Comparison of ENCODE assay signal across 29 cellular contexts in genomic region chr14:29054119-29054518, GRCh38.
"Had no signal": no experiment of that assay in that cellular context is flagged by ENCODE, and none has a peak within 500 bp of the region (broad histone marks: within the 10 kb centered on the region; RNA-seq: fewer than 3 reads in every experiment).

No MANE protein-coding gene starts in this region.

- H3K4me3 ChIP-seq: gastroesophageal sphincter, right lobe of liver, stomach, suprapubic skin, transverse colon had no signal

- H3K36me3 Mint-ChIP-seq: activated CD8-positive, alpha-beta memory T cell treated with anti-CD3 and anti-CD28 coated beads, Interleukin-2, amount 10 ng/mL, durations not matched to agents 7 days and 5 days; activated naive CD4-positive, alpha-beta T cell treated with anti-CD3 and anti-CD28 coated beads, Interleukin-2, amount 50 U/mL, for 24 hours; memory B cell; natural killer cell treated with Interleukin-12 subunit alpha and Interleukin-12 subunit beta and Interleukin-15 and Interleukin-18, amount 100 ng/mL, for 72 hours; stimulated activated memory B cell treated with anti-CD40 and anti-IgM and Interleukin-4, amounts not matched to agents 10 μg/mL and 1 μg/mL and 100 μg/mL, for 72 hours had no signal

- H3K27me3 Mint-ChIP-seq: activated CD4-positive, alpha-beta T cell treated with anti-CD3 and anti-CD28 coated beads, Interleukin-2, amount 10 ng/mL, durations not matched to agents 7 days and 5 days; activated CD8-positive, alpha-beta memory T cell treated with anti-CD3 and anti-CD28 coated beads, Interleukin-2, amount 10 ng/mL, durations not matched to agents 7 days and 5 days; activated CD8-positive, alpha-beta T cell treated with anti-CD3 and anti-CD28 coated beads for 36 hours; activated naive CD4-positive, alpha-beta T cell treated with anti-CD3 and anti-CD28 coated beads, Interleukin-2, amount 50 U/mL, for 24 hours; memory B cell; natural killer cell treated with Interleukin-12 subunit alpha and Interleukin-12 subunit beta and Interleukin-15 and Interleukin-18, amount 100 ng/mL, for 72 hours; stimulated activated memory B cell treated with anti-CD40 and anti-IgM and Interleukin-4, amounts not matched to agents 10 μg/mL and 1 μg/mL and 100 μg/mL, for 72 hours had no signal

- H3K4me1 Mint-ChIP-seq: activated CD4-positive, alpha-beta T cell treated with anti-CD3 and anti-CD28 coated beads, Interleukin-2, amount 10 ng/mL, durations not matched to agents 7 days and 5 days; activated CD8-positive, alpha-beta memory T cell treated with anti-CD3 and anti-CD28 coated beads, Interleukin-2, amount 10 ng/mL, durations not matched to agents 7 days and 5 days; activated naive CD4-positive, alpha-beta T cell treated with anti-CD3 and anti-CD28 coated beads, Interleukin-2, amount 50 U/mL, for 24 hours; memory B cell; stimulated activated memory B cell treated with anti-CD40 and anti-IgM and Interleukin-4, amounts not matched to agents 10 μg/mL and 1 μg/mL and 100 μg/mL, for 72 hours had no signal

- H3K27ac Mint-ChIP-seq: activated CD4-positive, alpha-beta T cell treated with anti-CD3 and anti-CD28 coated beads, Interleukin-2, amount 10 ng/mL, durations not matched to agents 7 days and 5 days; activated CD8-positive, alpha-beta memory T cell treated with anti-CD3 and anti-CD28 coated beads, Interleukin-2, amount 10 ng/mL, durations not matched to agents 7 days and 5 days; activated CD8-positive, alpha-beta T cell treated with anti-CD3 and anti-CD28 coated beads for 36 hours; activated naive CD4-positive, alpha-beta T cell treated with anti-CD3 and anti-CD28 coated beads, Interleukin-2, amount 50 U/mL, for 24 hours; memory B cell; natural killer cell treated with Interleukin-12 subunit alpha and Interleukin-12 subunit beta and Interleukin-15 and Interleukin-18, amount 100 ng/mL, for 72 hours; stimulated activated memory B cell treated with anti-CD40 and anti-IgM and Interleukin-4, amounts not matched to agents 10 μg/mL and 1 μg/mL and 100 μg/mL, for 72 hours; T-helper 2 cell treated with Interferon-gamma antibody and Interleukin-4, amounts not matched to agents 5 μg/mL and 100 μg/mL, for 36 hours had no signal

- H3K36me3 ChIP-seq: brain microvascular endothelial cell, gastroesophageal sphincter, right lobe of liver, stomach, suprapubic skin, transverse colon had no signal

- H3K4me3 Mint-ChIP-seq: activated CD4-positive, alpha-beta T cell treated with anti-CD3 and anti-CD28 coated beads, Interleukin-2, amount 10 ng/mL, durations not matched to agents 7 days and 5 days; activated CD8-positive, alpha-beta memory T cell treated with anti-CD3 and anti-CD28 coated beads, Interleukin-2, amount 10 ng/mL, durations not matched to agents 7 days and 5 days; activated CD8-positive, alpha-beta T cell treated with anti-CD3 and anti-CD28 coated beads for 36 hours; activated naive CD4-positive, alpha-beta T cell treated with anti-CD3 and anti-CD28 coated beads, Interleukin-2, amount 50 U/mL, for 24 hours; memory B cell; natural killer cell treated with Interleukin-12 subunit alpha and Interleukin-12 subunit beta and Interleukin-15 and Interleukin-18, amount 100 ng/mL, for 72 hours; stimulated activated memory B cell treated with anti-CD40 and anti-IgM and Interleukin-4, amounts not matched to agents 10 μg/mL and 1 μg/mL and 100 μg/mL, for 72 hours; T-helper 2 cell treated with Interferon-gamma antibody and Interleukin-4, amounts not matched to agents 5 μg/mL and 100 μg/mL, for 36 hours had no signal

- ATAC-seq: activated CD8-positive, alpha-beta memory T cell treated with anti-CD3 and anti-CD28 coated beads, Interleukin-2, amount 10 ng/mL, durations not matched to agents 7 days and 5 days; activated CD8-positive, alpha-beta T cell treated with anti-CD3 and anti-CD28 coated beads for 36 hours; gastroesophageal sphincter; left cardiac atrium; natural killer cell treated with Interleukin-12 subunit alpha and Interleukin-12 subunit beta and Interleukin-15 and Interleukin-18, amount 100 ng/mL, for 72 hours; right lobe of liver; stimulated activated memory B cell treated with anti-CD40 and anti-IgM and Interleukin-4, amounts not matched to agents 10 μg/mL and 1 μg/mL and 100 μg/mL, for 72 hours had no signal

- H3K4me1 ChIP-seq: gastroesophageal sphincter, right lobe of liver, stomach, suprapubic skin, transverse colon had no signal

- H3K9me3 Mint-ChIP-seq: activated naive CD4-positive, alpha-beta T cell treated with anti-CD3 and anti-CD28 coated beads, Interleukin-2, amount 50 U/mL, for 24 hours had no signal

- H3K27ac ChIP-seq: brain microvascular endothelial cell, gastroesophageal sphincter, right lobe of liver, stomach, suprapubic skin, transverse colon, VCaP had no signal

- DNase-seq: activated CD4-positive, alpha-beta T cell treated with anti-CD3 and anti-CD28 coated beads, Interleukin-2, amount 10 ng/mL, durations not matched to agents 7 days and 5 days; activated CD4-positive, CD25-positive, alpha-beta regulatory T cell treated with anti-CD3 and anti-CD28 coated beads, Interleukin-2, amount 50 U/mL, for 72 hours; activated CD8-positive, alpha-beta memory T cell treated with anti-CD3 and anti-CD28 coated beads, Interleukin-2, amount 10 ng/mL, durations not matched to agents 7 days and 5 days; activated CD8-positive, alpha-beta T cell treated with anti-CD3 and anti-CD28 coated beads for 36 hours; activated gamma-delta T cell; activated T-cell treated with anti-CD3 and anti-CD28 coated beads for 4 hours; aorta; brain microvascular endothelial cell; caudate nucleus; dermis blood vessel endothelial cell; effector CD8-positive, alpha-beta T cell; erythroblast; head of caudate nucleus; hypothalamus; islet precursor cell; left cardiac atrium; right lobe of liver; small intestine; stimulated activated CD4-positive, alpha-beta T cell treated with anti-CD3 and anti-CD28 coated beads, Interleukin-2, amount 100 ng/mL, for 24 hours; stomach; transverse colon had no signal

- H3K27me3 ChIP-seq: brain microvascular endothelial cell, gastroesophageal sphincter, right lobe of liver, stomach, suprapubic skin, transverse colon had no signal

- H3K9me3 ChIP-seq: right lobe of liver had no signal
